Comparison of ENCODE assay signal across 20 cellular contexts in the genomic region with DNA sequence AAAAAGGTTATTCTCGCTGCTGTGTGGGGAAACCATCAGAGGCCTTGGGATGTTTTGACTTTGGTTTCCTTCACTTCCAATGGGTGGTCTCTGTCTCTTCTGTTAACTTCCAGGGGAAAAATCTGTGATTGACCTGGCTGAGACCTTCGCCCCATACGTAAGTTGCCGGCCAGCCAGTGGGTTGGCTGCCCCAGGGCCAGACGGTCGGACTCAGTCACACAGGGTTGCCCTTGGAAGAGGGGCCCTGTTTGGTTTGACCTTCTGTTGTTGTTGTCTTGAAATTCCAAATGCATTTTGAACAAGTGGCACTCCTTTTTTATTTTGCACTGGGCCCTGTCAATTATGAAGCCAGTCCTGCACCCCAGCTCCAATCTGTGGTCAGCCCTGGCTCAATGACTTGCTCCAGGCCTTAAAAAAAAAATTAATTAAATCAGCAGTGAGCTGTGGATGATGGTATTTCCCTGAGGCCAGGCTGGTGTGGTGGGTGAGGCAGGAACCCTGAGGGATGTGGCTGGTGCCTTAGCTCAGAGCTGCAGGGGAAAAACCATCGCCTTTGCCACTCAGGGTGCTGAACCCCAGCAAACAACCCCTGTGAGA. TPM values are rescaled to one million over a fixed set of nuclear protein-coding genes. Genes with fewer than 3 reads are reported as not detected.
"Had no signal": no experiment of that assay in that cellular context is flagged by ENCODE, and none has a peak within 500 bp of the region (broad histone marks: within the 10 kb centered on the region; RNA-seq: fewer than 3 reads in every experiment).

No MANE protein-coding gene starts in this region.

- H3K27me3 ChIP-seq: testis, upper lobe of right lung had no signal

- H3K27ac Mint-ChIP-seq: activated CD4-positive, alpha-beta T cell treated with anti-CD3 and anti-CD28 coated beads for 36 hours; activated naive CD8-positive, alpha-beta T cell treated with anti-CD3 and anti-CD28 coated beads for 36 hours; naive thymus-derived CD8-positive, alpha-beta T cell; stimulated activated naive CD8-positive, alpha-beta T cell treated with anti-CD3 and anti-CD28 coated beads, Interleukin-15, amount 100 ng/mL, for 72 hours; T-helper 2 cell treated with Interferon-gamma antibody and Interleukin-4, amounts not matched to agents 5 μg/mL and 100 μg/mL, for 36 hours; WTC11 had no signal

- H3K27me3 Mint-ChIP-seq: activated CD4-positive, alpha-beta T cell treated with anti-CD3 and anti-CD28 coated beads for 36 hours; activated naive CD8-positive, alpha-beta T cell treated with anti-CD3 and anti-CD28 coated beads for 36 hours had no signal

- DNase-seq: activated CD4-positive, alpha-beta T cell treated with anti-CD3 and anti-CD28 coated beads for 36 hours; activated CD4-positive, alpha-beta T cell treated with anti-CD3 and anti-CD28 coated beads, Interleukin-2, amount 50 U/mL, for 48 hours; activated naive CD4-positive, alpha-beta T cell; activated naive CD8-positive, alpha-beta T cell treated with anti-CD3 and anti-CD28 coated beads for 36 hours; activated T-cell treated with anti-CD3 and anti-CD28 coated beads for 4 hours; amniotic stem cell; central memory CD4-positive, alpha-beta T cell; mesendoderm; naive thymus-derived CD8-positive, alpha-beta T cell; retina; stimulated activated CD4-positive, alpha-beta T cell treated with anti-CD3 and anti-CD28 coated beads, Interleukin-4, amount 100 ng/mL, for 1 hour; stimulated activated naive CD8-positive, alpha-beta T cell treated with anti-CD3 and anti-CD28 coated beads, Interleukin-15, amount 100 ng/mL, for 72 hours; testis; upper lobe of right lung had no signal

- H3K4me1 ChIP-seq: parathyroid adenoma had no signal

- H3K27ac ChIP-seq: coronary artery, parathyroid adenoma, testis, upper lobe of right lung had no signal

- ATAC-seq: activated CD4-positive, alpha-beta T cell treated with anti-CD3 and anti-CD28 coated beads for 36 hours; naive thymus-derived CD8-positive, alpha-beta T cell; stimulated activated naive CD8-positive, alpha-beta T cell treated with anti-CD3 and anti-CD28 coated beads, Interleukin-15, amount 100 ng/mL, for 72 hours; upper lobe of right lung had no signal

- H3K4me3 Mint-ChIP-seq: activated CD4-positive, alpha-beta T cell treated with anti-CD3 and anti-CD28 coated beads for 36 hours; activated naive CD8-positive, alpha-beta T cell treated with anti-CD3 and anti-CD28 coated beads for 36 hours; naive thymus-derived CD8-positive, alpha-beta T cell; stimulated activated naive CD8-positive, alpha-beta T cell treated with anti-CD3 and anti-CD28 coated beads, Interleukin-15, amount 100 ng/mL, for 72 hours; T-helper 2 cell treated with Interferon-gamma antibody and Interleukin-4, amounts not matched to agents 5 μg/mL and 100 μg/mL, for 36 hours; WTC11 had no signal

- H3K9me3 Mint-ChIP-seq: activated naive CD8-positive, alpha-beta T cell treated with anti-CD3 and anti-CD28 coated beads for 36 hours; naive thymus-derived CD8-positive, alpha-beta T cell; stimulated activated naive CD8-positive, alpha-beta T cell treated with anti-CD3 and anti-CD28 coated beads, Interleukin-15, amount 100 ng/mL, for 72 hours; T-helper 2 cell treated with Interferon-gamma antibody and Interleukin-4, amounts not matched to agents 5 μg/mL and 100 μg/mL, for 36 hours had no signal

- H3K36me3 Mint-ChIP-seq: activated naive CD8-positive, alpha-beta T cell treated with anti-CD3 and anti-CD28 coated beads for 36 hours; naive thymus-derived CD8-positive, alpha-beta T cell had no signal

- H3K9me3 ChIP-seq: testis, upper lobe of right lung had no signal

- H3K4me3 ChIP-seq: coronary artery, skin epidermis, testis, upper lobe of right lung had no signal

- H3K36me3 ChIP-seq: upper lobe of right lung had no signal

RNA-seq across cellular contexts. Expression of a gene that starts 4.5 kb away (rescaled TPM):
- total RNA-seq: activated CD4-positive, alpha-beta T cell treated with anti-CD3 and anti-CD28 coated beads for 36 hours; activated naive CD8-positive, alpha-beta T cell treated with anti-CD3 and anti-CD28 coated beads for 36 hours; naive thymus-derived CD8-positive, alpha-beta T cell had no signal
- polyA plus RNA-seq: keratinocyte; naive thymus-derived CD8-positive, alpha-beta T cell had no signal

RNA-seq across cellular contexts. Expression of a gene that starts 35.7 kb away (rescaled TPM):
- total RNA-seq: activated CD4-positive, alpha-beta T cell treated with anti-CD3 and anti-CD28 coated beads for 36 hours; activated naive CD8-positive, alpha-beta T cell treated with anti-CD3 and anti-CD28 coated beads for 36 hours; naive thymus-derived CD8-positive, alpha-beta T cell had no signal
- polyA plus RNA-seq: naive thymus-derived CD8-positive, alpha-beta T cell had no signal
